ENCODE assay signal across 1 cellular context in genomic region chr3:60140160-60140559, GRCh38.
TF ChIP-seq lines count a peak whose summit lies in the region.

No MANE protein-coding gene starts in this region.

TF ChIP-seq in HepG2, 621 proteins besides CTCF, POLR2A, EP300 and RAD21:
- TF ChIP-seq MYPOP (CRISPR knock-in tag; IDR thresholded peaks at IDR 0.05) (no peak), RARA (CRISPR knock-in tag; IDR thresholded peaks at IDR 0.05) (no peak), ZNF232 (CRISPR knock-in tag; IDR thresholded peaks at IDR 0.05; ENCODE audit: borderline replicate concordance) (no peak), BRF2 (CRISPR knock-in tag; IDR thresholded peaks at IDR 0.05) (no peak), NFE2L1 (CRISPR knock-in tag; IDR thresholded peaks at IDR 0.05; ENCODE audit: borderline replicate concordance) (no peak), ZNF629 (CRISPR knock-in tag; conservative IDR thresholded peaks at IDR 0.05) (no peak), TFDP1 (CRISPR knock-in tag; IDR thresholded peaks at IDR 0.05; ENCODE audit: borderline replicate concordance) (no peak), SOX5 (CRISPR knock-in tag; IDR thresholded peaks at IDR 0.05; ENCODE audit: borderline replicate concordance) (no peak), NCOA2 (CRISPR knock-in tag; IDR thresholded peaks at IDR 0.05) (no peak), TEAD3 (CRISPR knock-in tag; optimal IDR thresholded peaks at IDR 0.05; ENCODE audit: borderline replicate concordance) (no peak), ZBTB49 (CRISPR knock-in tag; IDR thresholded peaks at IDR 0.05; ENCODE audit: borderline replicate concordance) (no peak), MLLT10 (CRISPR knock-in tag; IDR thresholded peaks at IDR 0.05) (no peak)
